ENCODE assay signal across 11 cellular contexts in the genomic region with DNA sequence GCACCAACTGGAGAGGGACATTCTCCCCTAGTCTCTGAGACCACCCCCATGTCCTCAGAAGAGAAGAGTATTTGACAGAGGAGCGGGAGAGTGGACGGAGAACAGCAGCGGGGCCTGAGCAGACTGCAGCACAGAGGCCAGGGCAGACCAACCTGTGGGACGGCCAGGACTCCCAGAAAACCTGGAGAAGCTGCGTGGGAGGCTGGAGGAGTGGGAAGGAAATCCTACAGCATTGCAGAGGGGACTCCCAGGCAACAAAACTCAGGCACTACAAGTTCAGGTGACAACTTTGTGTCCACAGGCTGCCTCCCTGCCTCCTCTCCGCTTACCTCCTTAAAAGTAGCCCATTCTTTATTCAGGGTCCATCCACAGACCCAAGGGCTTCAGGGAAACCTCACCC. TPM values are rescaled to one million over a fixed set of nuclear protein-coding genes. Genes with fewer than 3 reads are reported as not detected.
DNase-seq lines count a peak whose midpoint lies in the region; ATAC-seq and TF ChIP-seq lines count a peak whose summit lies in the region.
"Had no signal": no experiment of that assay in that cellular context is flagged by ENCODE, and none has a peak within 500 bp of the region (broad histone marks: within the 10 kb centered on the region; RNA-seq: fewer than 3 reads in every experiment).

No MANE protein-coding gene starts in this region.

- H3K4me1 Mint-ChIP-seq in activated naive CD8-positive, alpha-beta T cell treated with anti-CD3 and anti-CD28 coated beads, Interleukin-2, amount 10 ng/mL, durations not matched to agents 7 days and 5 days: peaks cover 78% of the 10 kb centered on the region
- H3K4me1 Mint-ChIP-seq in activated naive CD8-positive, alpha-beta T cell treated with anti-CD3 and anti-CD28 coated beads for 36 hours: peaks cover 84% of the 10 kb centered on the region
- H3K4me1 Mint-ChIP-seq in memory B cell: peaks cover 64% of the 10 kb centered on the region

- H3K9me3 Mint-ChIP-seq in activated naive CD8-positive, alpha-beta T cell treated with anti-CD3 and anti-CD28 coated beads, Interleukin-2, amount 10 ng/mL, durations not matched to agents 7 days and 5 days: no peaks in the 10 kb centered on the region
- H3K9me3 Mint-ChIP-seq in activated naive CD8-positive, alpha-beta T cell treated with anti-CD3 and anti-CD28 coated beads for 36 hours: no peaks in the 10 kb centered on the region
- no peaks in the 10 kb centered on the region for H3K9me3 Mint-ChIP-seq in memory B cell

- no peak for DNase-seq in activated naive CD8-positive, alpha-beta T cell treated with anti-CD3 and anti-CD28 coated beads, Interleukin-2, amount 10 ng/mL, durations not matched to agents 7 days and 5 days
- no peak for DNase-seq in activated naive CD8-positive, alpha-beta T cell treated with anti-CD3 and anti-CD28 coated beads for 36 hours
- DNase-seq in memory B cell (ENCODE audit: low spot score in 2 of 2) (no peak), tibial artery (no peak), DMS53 (lab: John Stamatoyannopoulos, UW) (no peak), AG08396 (ENCODE audit: low spot score) (no peak)
- DNase-seq: NCI-H2081, PC-3, WERI-Rb-1 had no signal

- TF ChIP-seq CTCF in tibial artery (IDR thresholded peaks at IDR 0.05): no peak

- peak overlapping the region; percentile 40 for H3K4me3 Mint-ChIP-seq in activated naive CD8-positive, alpha-beta T cell treated with anti-CD3 and anti-CD28 coated beads, Interleukin-2, amount 10 ng/mL, durations not matched to agents 7 days and 5 days
- no peak overlapping the region for H3K4me3 Mint-ChIP-seq in activated naive CD8-positive, alpha-beta T cell treated with anti-CD3 and anti-CD28 coated beads for 36 hours
- H3K4me3 Mint-ChIP-seq in memory B cell: no peak overlapping the region

- H3K4me3 ChIP-seq in tibial artery: no peak overlapping the region

- H3K36me3 Mint-ChIP-seq in activated naive CD8-positive, alpha-beta T cell treated with anti-CD3 and anti-CD28 coated beads, Interleukin-2, amount 10 ng/mL, durations not matched to agents 7 days and 5 days: no peaks in the 10 kb centered on the region
- peaks cover 5% of the 10 kb centered on the region for H3K36me3 Mint-ChIP-seq in activated naive CD8-positive, alpha-beta T cell treated with anti-CD3 and anti-CD28 coated beads for 36 hours
- H3K36me3 Mint-ChIP-seq in memory B cell: no peaks in the 10 kb centered on the region

- no peaks in the 10 kb centered on the region for H3K27me3 ChIP-seq in tibial artery

- intact Hi-C loops in tibial artery (cut with DNase I; ENCODE audit: low total_unique reads): no loop called here

- POLR2A ChIA-PET in activated naive CD8-positive, alpha-beta T cell treated with anti-CD3 and anti-CD28 coated beads, Interleukin-2, amount 10 ng/mL, durations not matched to agents 7 days and 5 days (lab: Charles Lee): interaction anchor here (0.9 to 10.0 kb wide), 3 partner anchors 12 to 84 kb away, joined by 3 to 157 read pairs (median 29); a partner anchor contains a TSS

- H3K27ac ChIP-seq in angular gyrus (ENCODE audit: low read depth, low read length) (peak overlapping the region; percentile 68), tibial artery (peak overlapping the region; percentile 54 to 95)
- H3K27ac ChIP-seq: WERI-Rb-1 had no signal

- peaks cover 0 to 66% (median 47%) of the 10 kb centered on the region in 4 donors for H3K4me1 ChIP-seq in tibial artery

- H3K9me3 ChIP-seq in tibial artery: no peaks in the 10 kb centered on the region

- H3K36me3 ChIP-seq in tibial artery: peaks cover 4 to 44% (median 9%) of the 10 kb centered on the region in 3 donors
- H3K36me3 ChIP-seq: WERI-Rb-1 had no signal

- no peak for ATAC-seq in activated naive CD8-positive, alpha-beta T cell treated with anti-CD3 and anti-CD28 coated beads, Interleukin-2, amount 10 ng/mL, durations not matched to agents 7 days and 5 days (ENCODE audit: low read depth)
- ATAC-seq in memory B cell (ENCODE audit: low read depth) (no peak), HG03039 (IDR thresholded peaks at IDR 0.05; ENCODE audit: unreplicated experiment) (no peak)
- ATAC-seq: PC-3 had no signal

- no peaks in the 10 kb centered on the region for H3K27me3 Mint-ChIP-seq in activated naive CD8-positive, alpha-beta T cell treated with anti-CD3 and anti-CD28 coated beads, Interleukin-2, amount 10 ng/mL, durations not matched to agents 7 days and 5 days
- H3K27me3 Mint-ChIP-seq in activated naive CD8-positive, alpha-beta T cell treated with anti-CD3 and anti-CD28 coated beads for 36 hours: no peaks in the 10 kb centered on the region
- H3K27me3 Mint-ChIP-seq in memory B cell: no peaks in the 10 kb centered on the region

- peak overlapping the region; percentile 70 for H3K27ac Mint-ChIP-seq in activated naive CD8-positive, alpha-beta T cell treated with anti-CD3 and anti-CD28 coated beads, Interleukin-2, amount 10 ng/mL, durations not matched to agents 7 days and 5 days
- no peak overlapping the region for H3K27ac Mint-ChIP-seq in activated naive CD8-positive, alpha-beta T cell treated with anti-CD3 and anti-CD28 coated beads for 36 hours
- H3K27ac Mint-ChIP-seq in memory B cell: peak overlapping the region; percentile 47

RNA-seq across cellular contexts. Expression of a gene that starts 29.9 kb away (rescaled TPM):
- 1 to 10 TPM; 7.0 to 8.6 TPM for total RNA-seq in activated naive CD8-positive, alpha-beta T cell treated with anti-CD3 and anti-CD28 coated beads, Interleukin-2, amount 10 ng/mL, durations not matched to agents 7 days and 5 days
- total RNA-seq in activated naive CD8-positive, alpha-beta T cell treated with anti-CD3 and anti-CD28 coated beads for 36 hours: 1 to 10 TPM; 5.6 to 6.9 TPM

RNA-seq across cellular contexts. Expression of a gene that starts 32.4 kb away (rescaled TPM):
- total RNA-seq in activated naive CD8-positive, alpha-beta T cell treated with anti-CD3 and anti-CD28 coated beads, Interleukin-2, amount 10 ng/mL, durations not matched to agents 7 days and 5 days: 100 to 1,000 TPM; 124 to 130 TPM
- 100 to 1,000 TPM in 1 of 2 experiments, 10 to 100 TPM in 1; 93.0 to 103 TPM for total RNA-seq in activated naive CD8-positive, alpha-beta T cell treated with anti-CD3 and anti-CD28 coated beads for 36 hours

RNA-seq across cellular contexts. Expression of a gene that starts 46.3 kb away (rescaled TPM):
- 10 to 100 TPM; 10.6 to 13.5 TPM for total RNA-seq in activated naive CD8-positive, alpha-beta T cell treated with anti-CD3 and anti-CD28 coated beads, Interleukin-2, amount 10 ng/mL, durations not matched to agents 7 days and 5 days
- 1 to 10 TPM; 2.8 to 5.9 TPM for total RNA-seq in activated naive CD8-positive, alpha-beta T cell treated with anti-CD3 and anti-CD28 coated beads for 36 hours

RNA-seq across cellular contexts. Expression of a gene that starts 59.3 kb away (rescaled TPM):
- 1 to 10 TPM in 1 of 2 experiments, under 1 TPM in 1; 0.45 to 1.3 TPM for total RNA-seq in activated naive CD8-positive, alpha-beta T cell treated with anti-CD3 and anti-CD28 coated beads, Interleukin-2, amount 10 ng/mL, durations not matched to agents 7 days and 5 days
- not detected for total RNA-seq in activated naive CD8-positive, alpha-beta T cell treated with anti-CD3 and anti-CD28 coated beads for 36 hours
- total RNA-seq: PC-3 had no signal
